Comparison of ENCODE assay signal across 8 cellular contexts in genomic region chr3:128488636-128488994, GRCh38. TPM values are rescaled to one million over a fixed set of nuclear protein-coding genes. Genes with fewer than 3 reads are reported as not detected.
DNase-seq lines count a peak whose midpoint lies in the region; ATAC-seq and TF ChIP-seq lines count a peak whose summit lies in the region.

No MANE protein-coding gene starts in this region.

- H3K4me3 ChIP-seq in muscle layer of colon (ENCODE audit: low read depth in 1 of 2, low read length in 2 of 2) = peak overlapping the region; percentile 42 to 52
- H3K4me3 ChIP-seq in mucosa of descending colon = no peak overlapping the region

- H3K36me3 ChIP-seq in muscle layer of colon (ENCODE audit: insufficient read depth, low read length) (no peaks in the 10 kb centered on the region), mucosa of descending colon (ENCODE audit: low read depth) (no peaks in the 10 kb centered on the region)

- no peak for ATAC-seq in mucosa of descending colon

- H3K9me3 ChIP-seq in muscle layer of colon (ENCODE audit: low read length) (no peaks in the 10 kb centered on the region), mucosa of descending colon (no peaks in the 10 kb centered on the region)

- H3K27ac ChIP-seq in muscle layer of colon (ENCODE audit: low read depth, low read length) = no peak overlapping the region

- H3K27me3 ChIP-seq in muscle layer of colon (ENCODE audit: control insufficient read depth in 1 of 2, insufficient read depth in 2 of 2, low read length in 2 of 2) = peaks cover 85 to 100% of the 10 kb centered on the region in 2 donors

- intact Hi-C loops in CD14-positive monocyte (cut with micrococcal nuclease) = loop anchor here in 1 of 2 donors (10.0 kb wide), 1 partner anchor 414 kb away; no protein-coding TSS in a partner anchor
- intact Hi-C loops in MCF 10A (cut with micrococcal nuclease) = no loop called here
- intact Hi-C loops in mucosa of descending colon (cut with DNase I, micrococcal nuclease) = no loop called here

- no TSS peak for BruUV-seq in MCF 10A (replicated peaks; lab: Mats Ljungman, UMichigan)

- H3K9me3 Mint-ChIP-seq in CD14-positive monocyte (peaks cover 0 to 52% (median 10%) of the 10 kb centered on the region in 7 donors), IgD-negative memory B cell (no peaks in the 10 kb centered on the region), MCF 10A (ENCODE audit: unreplicated experiment) (no peaks in the 10 kb centered on the region)

- H3K36me3 Mint-ChIP-seq in CD14-positive monocyte (peaks cover 6 to 9% of the 10 kb centered on the region in 2 donors), IgD-negative memory B cell (no peaks in the 10 kb centered on the region), MCF 10A (ENCODE audit: insufficient read depth, unreplicated experiment) (no peaks in the 10 kb centered on the region)

- POLR2A ChIA-PET in MCF 10A (lab: Yijun Ruan, JAX) = no interaction called here

- no peak for TF ChIP-seq CTCF in CD14-positive monocyte (IDR thresholded peaks at IDR 0.05)
- no peak for TF ChIP-seq CTCF in MCF 10A (IDR thresholded peaks at IDR 0.05; ENCODE audit: unreplicated experiment)
- no peak for TF ChIP-seq CTCF in mucosa of descending colon (IDR thresholded peaks at IDR 0.05)

- H3K4me1 ChIP-seq in muscle layer of colon (ENCODE audit: insufficient read depth, low read length) (peaks cover 43% of the 10 kb centered on the region), mucosa of descending colon (ENCODE audit: low read depth) (peaks cover 49% of the 10 kb centered on the region)

- H3K4me3 Mint-ChIP-seq in CD14-positive monocyte = peak overlapping the region; percentile 61 to 87
- H3K4me3 Mint-ChIP-seq in IgD-negative memory B cell = peak overlapping the region; percentile 67 to 86 (median 75)
- H3K4me3 Mint-ChIP-seq in MCF 10A (ENCODE audit: unreplicated experiment) = peak overlapping the region; percentile 85

- peaks cover 85 to 100% (median 94%) of the 10 kb centered on the region in 3 donors for H3K27me3 Mint-ChIP-seq in CD14-positive monocyte (ENCODE audit: low read depth in 3 of 3)
- peaks cover 64% of the 10 kb centered on the region for H3K27me3 Mint-ChIP-seq in IgD-negative memory B cell
- peaks cover 24% of the 10 kb centered on the region for H3K27me3 Mint-ChIP-seq in MCF 10A (ENCODE audit: insufficient read depth, unreplicated experiment)

- no peak overlapping the region for H3K9ac ChIP-seq in muscle layer of colon (ENCODE audit: low read length)

- H3K27ac Mint-ChIP-seq in CD14-positive monocyte (peak overlapping the region in 3 of 7 donors; percentile 36 to 83 (median 49)), IgD-negative memory B cell (no peak overlapping the region), MCF 10A (ENCODE audit: low read depth, unreplicated experiment) (no peak overlapping the region)

- DNase-seq in CD14-positive monocyte (ENCODE audit: low spot score) (no peak), MCF 10A (ENCODE audit: unreplicated experiment) (no peak), SIG-M5 (lab: John Stamatoyannopoulos, UW) (no peak), NCI-H82 treated with DMSO at 0.1 percent for 48 hours (lab: John Stamatoyannopoulos, UW; ENCODE audit: unreplicated experiment) (no peak), mucosa of descending colon (no peak), islet precursor cell (no peak)

- CTCF ChIA-PET in MCF 10A (lab: Yijun Ruan, JAX) = no interaction called here

- H3K4me1 Mint-ChIP-seq in CD14-positive monocyte (peaks cover 52% of the 10 kb centered on the region), IgD-negative memory B cell (peaks cover 8 to 21% (median 16%) of the 10 kb centered on the region in 3 donors), MCF 10A (ENCODE audit: insufficient read depth, unreplicated experiment) (peaks cover 4% of the 10 kb centered on the region)

RNA-seq across cellular contexts. Expression of gene GATA2, which starts 4.4 kb away (rescaled TPM):
- polyA plus RNA-seq in CD14-positive monocyte (under 1 TPM in 1 of 2 donors, not detected in 1; 0.07 TPM), IgD-negative memory B cell (0.11 TPM)
- total RNA-seq in MCF 10A (2022) (0.51 and 0.56 TPM in 2 replicates), mucosa of descending colon (10 to 100 TPM in 1 of 3 donors, 1 to 10 TPM in 2; 1.6 to 10.1 (median 8.8) TPM)

RNA-seq across cellular contexts. Expression of gene DNAJB8, which starts 21.9 kb away (rescaled TPM):
- polyA plus RNA-seq in CD14-positive monocyte = not detected
- not detected for polyA plus RNA-seq in IgD-negative memory B cell
- total RNA-seq in MCF 10A (2022) = not detected in 2 replicates
- total RNA-seq in mucosa of descending colon = not detected
